ENCODE assay signal across 13 cellular contexts in the genomic region with DNA sequence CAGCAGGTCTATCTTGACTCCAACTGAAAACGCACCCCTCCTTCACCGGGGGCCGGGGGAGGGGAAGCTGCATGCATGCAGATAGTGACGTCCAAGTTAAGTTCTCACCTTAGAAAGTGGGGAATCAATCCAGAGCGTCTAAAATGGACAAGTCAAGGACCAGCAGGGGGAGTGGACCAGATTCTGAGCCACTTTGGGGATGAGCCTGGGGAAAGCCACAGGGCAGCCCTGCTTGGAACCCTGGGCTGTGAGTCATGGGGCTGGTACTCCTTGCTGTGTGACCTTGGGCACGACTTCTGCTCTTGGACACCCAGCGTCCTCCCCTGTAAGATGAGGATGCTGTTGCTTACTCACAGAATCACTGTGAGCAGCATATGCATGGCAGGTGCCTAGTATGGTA. TPM values are rescaled to one million over a fixed set of nuclear protein-coding genes. Genes with fewer than 3 reads are reported as not detected.
DNase-seq lines count a peak whose midpoint lies in the region; ATAC-seq lines count a peak whose summit lies in the region.
"Had no signal": no experiment of that assay in that cellular context is flagged by ENCODE, and none has a peak within 500 bp of the region (broad histone marks: within the 10 kb centered on the region; RNA-seq: fewer than 3 reads in every experiment).

No MANE protein-coding gene starts in this region.

- no peaks in the 10 kb centered on the region for H3K36me3 Mint-ChIP-seq in activated T-helper 17 cell treated with anti-CD3 and anti-CD28 coated beads, Interleukin-2, amount 50 U/mL, for 72 hours (ENCODE audit: low read depth)
- no peaks in the 10 kb centered on the region for H3K36me3 Mint-ChIP-seq in stimulated activated effector memory CD8-positive, alpha-beta T cell treated with anti-CD3 and anti-CD28 coated beads, Interleukin-12 subunit alpha, Interleukin-12 subunit beta, amount 100 ng/mL, for 72 hours
- no peaks in the 10 kb centered on the region for H3K36me3 Mint-ChIP-seq in activated naive CD8-positive, alpha-beta T cell treated with anti-CD3 and anti-CD28 coated beads, Interleukin-2, amount 50 U/mL, for 24 hours (ENCODE audit: low read depth)

- H3K4me1 Mint-ChIP-seq in activated T-helper 17 cell treated with anti-CD3 and anti-CD28 coated beads, Interleukin-2, amount 50 U/mL, for 72 hours: no peaks in the 10 kb centered on the region
- H3K4me1 Mint-ChIP-seq in stimulated activated effector memory CD8-positive, alpha-beta T cell treated with anti-CD3 and anti-CD28 coated beads, Interleukin-12 subunit alpha, Interleukin-12 subunit beta, amount 100 ng/mL, for 72 hours: no peaks in the 10 kb centered on the region
- no peaks in the 10 kb centered on the region for H3K4me1 Mint-ChIP-seq in activated naive CD8-positive, alpha-beta T cell treated with anti-CD3 and anti-CD28 coated beads, Interleukin-2, amount 50 U/mL, for 24 hours

- H3K4me3 Mint-ChIP-seq in activated T-helper 17 cell treated with anti-CD3 and anti-CD28 coated beads, Interleukin-2, amount 50 U/mL, for 72 hours: no peak overlapping the region
- no peak overlapping the region for H3K4me3 Mint-ChIP-seq in stimulated activated effector memory CD8-positive, alpha-beta T cell treated with anti-CD3 and anti-CD28 coated beads, Interleukin-12 subunit alpha, Interleukin-12 subunit beta, amount 100 ng/mL, for 72 hours
- no peak overlapping the region for H3K4me3 Mint-ChIP-seq in activated naive CD8-positive, alpha-beta T cell treated with anti-CD3 and anti-CD28 coated beads, Interleukin-2, amount 50 U/mL, for 24 hours

- DNase-seq in NCI-H82 (lab: John Stamatoyannopoulos, UW): peak; percentile 25
- DNase-seq in NCI-H82 treated with DMSO at 0.1 percent for 48 hours (lab: John Stamatoyannopoulos, UW; ENCODE audit: unreplicated experiment): no peak
- peak; percentile 45 for DNase-seq in LHCN-M2 (ENCODE audit: low read depth)
- DNase-seq in stimulated activated effector memory CD8-positive, alpha-beta T cell treated with anti-CD3 and anti-CD28 coated beads, Interleukin-12 subunit alpha, Interleukin-12 subunit beta, amount 100 ng/mL, for 72 hours (ENCODE audit: low spot score in 2 of 2): no peak
- no peak for DNase-seq in activated naive CD8-positive, alpha-beta T cell treated with anti-CD3 and anti-CD28 coated beads, Interleukin-2, amount 50 U/mL, for 24 hours
- DNase-seq in globus pallidus (ENCODE audit: low spot score): no peak
- no peak for DNase-seq in NCI-H2227 (lab: John Stamatoyannopoulos, UW; ENCODE audit: unreplicated experiment)
- DNase-seq: colonic mucosa, midbrain, NCI-H345 had no signal

- no peaks in the 10 kb centered on the region for H3K9me3 Mint-ChIP-seq in activated T-helper 17 cell treated with anti-CD3 and anti-CD28 coated beads, Interleukin-2, amount 50 U/mL, for 72 hours
- no peaks in the 10 kb centered on the region for H3K9me3 Mint-ChIP-seq in stimulated activated effector memory CD8-positive, alpha-beta T cell treated with anti-CD3 and anti-CD28 coated beads, Interleukin-12 subunit alpha, Interleukin-12 subunit beta, amount 100 ng/mL, for 72 hours
- H3K9me3 Mint-ChIP-seq in activated naive CD8-positive, alpha-beta T cell treated with anti-CD3 and anti-CD28 coated beads, Interleukin-2, amount 50 U/mL, for 24 hours: peaks cover 5% of the 10 kb centered on the region

- peaks cover 15% of the 10 kb centered on the region for H3K27me3 Mint-ChIP-seq in activated T-helper 17 cell treated with anti-CD3 and anti-CD28 coated beads, Interleukin-2, amount 50 U/mL, for 72 hours
- H3K27me3 Mint-ChIP-seq in activated naive CD8-positive, alpha-beta T cell treated with anti-CD3 and anti-CD28 coated beads, Interleukin-2, amount 50 U/mL, for 24 hours: peaks cover 11% of the 10 kb centered on the region

- ATAC-seq in activated T-helper 17 cell treated with anti-CD3 and anti-CD28 coated beads, Interleukin-2, amount 50 U/mL, for 72 hours (replicated peaks): peak; percentile 21
- peak; percentile 19 for ATAC-seq in stimulated activated effector memory CD8-positive, alpha-beta T cell treated with anti-CD3 and anti-CD28 coated beads, Interleukin-12 subunit alpha, Interleukin-12 subunit beta, amount 100 ng/mL, for 72 hours
- no peak for ATAC-seq in activated naive CD8-positive, alpha-beta T cell treated with anti-CD3 and anti-CD28 coated beads, Interleukin-2, amount 50 U/mL, for 24 hours

- H3K27ac Mint-ChIP-seq in activated T-helper 17 cell treated with anti-CD3 and anti-CD28 coated beads, Interleukin-2, amount 50 U/mL, for 72 hours: no peak overlapping the region
- no peak overlapping the region for H3K27ac Mint-ChIP-seq in stimulated activated effector memory CD8-positive, alpha-beta T cell treated with anti-CD3 and anti-CD28 coated beads, Interleukin-12 subunit alpha, Interleukin-12 subunit beta, amount 100 ng/mL, for 72 hours
- H3K27ac Mint-ChIP-seq in activated naive CD8-positive, alpha-beta T cell treated with anti-CD3 and anti-CD28 coated beads, Interleukin-2, amount 50 U/mL, for 24 hours: no peak overlapping the region

RNA-seq across cellular contexts. Expression of a gene that starts 9.1 kb away (rescaled TPM):
- total RNA-seq in LHCN-M2 (2014; rRNA removed): not detected in 2 replicates
- not detected for polyA plus RNA-seq in LHCN-M2 (2012)
- not detected for total RNA-seq in activated T-helper 17 cell treated with anti-CD3 and anti-CD28 coated beads, Interleukin-2, amount 50 U/mL, for 72 hours
- total RNA-seq: fibroblast of lung, urinary bladder had no signal
- polyA plus RNA-seq: fibroblast of lung had no signal

Comparison
In these comparisons a context has a peak if more than half of its experiments do, and no peak if none do; other contexts are left out.
1. DNase-seq: peak in NCI-H82 (single experiment) and LHCN-M2 (single experiment); none in NCI-H82 treated with DMSO at 0.1 percent for 48 hours (single experiment), stimulated activated effector memory CD8-positive, alpha-beta T cell treated with anti-CD3 and anti-CD28 coated beads, Interleukin-12 subunit alpha, Interleukin-12 subunit beta, amount 100 ng/mL, for 72 hours (0 of 2), activated naive CD8-positive, alpha-beta T cell treated with anti-CD3 and anti-CD28 coated beads, Interleukin-2, amount 50 U/mL, for 24 hours (single experiment), globus pallidus (single experiment) and NCI-H2227 (single experiment).